ENCODE assay signal across 20 cellular contexts in the genomic region with DNA sequence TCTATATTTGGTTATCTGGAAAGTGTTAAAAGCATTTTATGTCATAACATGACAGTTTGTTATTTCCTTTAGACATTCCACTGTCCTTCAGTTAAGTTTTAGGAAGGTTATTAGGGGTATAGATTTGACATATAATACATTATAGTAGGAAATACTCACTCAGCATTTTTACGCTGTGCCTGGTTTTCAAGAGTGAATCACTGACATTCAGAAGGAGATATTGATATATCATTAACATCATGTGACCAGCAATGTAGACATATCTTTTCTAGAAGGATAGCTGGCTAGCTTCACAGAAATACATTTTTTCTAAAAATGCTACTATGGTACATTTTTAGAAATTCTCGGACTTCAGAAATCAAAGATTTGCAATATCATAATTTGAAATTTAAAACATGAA. TPM values are rescaled to one million over a fixed set of nuclear protein-coding genes. Genes with fewer than 3 reads are reported as not detected.
DNase-seq lines count a peak whose midpoint lies in the region; ATAC-seq, FAIRE-seq and TF ChIP-seq lines count a peak whose summit lies in the region.
"Had no signal": no experiment of that assay in that cellular context is flagged by ENCODE, and none has a peak within 500 bp of the region (broad histone marks: within the 10 kb centered on the region; RNA-seq: fewer than 3 reads in every experiment).

No MANE protein-coding gene starts in this region.

- no peak for TF ChIP-seq CTCF in A549 (IDR thresholded peaks at IDR 0.05)
- no peak for TF ChIP-seq CTCF in IMR-90 (conservative IDR thresholded peaks at IDR 0.05; ENCODE audit: low read depth, low read length)
- no peak for TF ChIP-seq CTCF in GM12878 (IDR thresholded peaks at IDR 0.05 in 2 of 3, conservative IDR thresholded peaks at IDR 0.05 in 1 of 3; ENCODE audit: control insufficient read depth in 2 of 3, extremely low read depth in 1 of 3, insufficient read depth in 1 of 3, low read depth in 3 of 3, low read length in 3 of 3)

- no peak for TF ChIP-seq POLR2A in A549 (IDR thresholded peaks at IDR 0.05; ENCODE audit: low read length)
- no peak for TF ChIP-seq POLR2A in IMR-90 (IDR thresholded peaks at IDR 0.05; ENCODE audit: low read depth, low read length)
- TF ChIP-seq POLR2A in GM12878 (IDR thresholded peaks at IDR 0.05; ENCODE audit: low read depth, low read length), result no peak

- H4K8ac ChIP-seq in IMR-90 (ENCODE audit: low read depth in 2 of 2, low read length in 2 of 2), result no peak overlapping the region

- H3K4me1 ChIP-seq in A549 (no peaks in the 10 kb centered on the region), IMR-90 (ENCODE audit: control insufficient read depth, insufficient read depth, low read length) (no peaks in the 10 kb centered on the region), GM12878 (ENCODE audit: control insufficient read depth, insufficient read depth, low read length) (no peaks in the 10 kb centered on the region)
- H3K4me1 ChIP-seq in effector memory CD4-positive, alpha-beta T cell (ENCODE audit: control insufficient read depth, insufficient read depth, low read length, poor library complexity, severe bottlenecking), result no peaks in the 10 kb centered on the region

- no peak for ATAC-seq in A549
- no peak for ATAC-seq in IMR-90 (ENCODE audit: low read depth)
- ATAC-seq in GM12878, result no peak
- ATAC-seq in HG03520 (IDR thresholded peaks at IDR 0.05; ENCODE audit: unreplicated experiment), result no peak

- CTCF ChIA-PET in A549 (lab: Yijun Ruan, JAX), result no interaction called here
- CTCF ChIA-PET in IMR-90 (lab: Yijun Ruan, JAX), result interaction anchor here (1.0 kb wide), 1 partner anchor 9 kb away, joined by 3 read pairs; no protein-coding TSS in a partner anchor
- CTCF ChIA-PET in GM12878 (lab: Yijun Ruan, JAX), result interaction anchor here (0.7 to 1.3 kb wide), 2 partner anchors 15 to 609 kb away, joined by 3 read pairs; no protein-coding TSS in a partner anchor

- no peak overlapping the region for H2BK5ac ChIP-seq in IMR-90 (ENCODE audit: low read depth, low read length, poor library complexity, severe bottlenecking)

- POLR2A ChIA-PET in A549 (lab: Yijun Ruan, JAX) (no interaction called here), IMR-90 (lab: Charles Lee; ENCODE audit: unreplicated experiment) (no interaction called here), GM12878 (lab: Charles Lee) (no interaction called here)

- H3K9me3 ChIP-seq in A549 (no peaks in the 10 kb centered on the region), IMR-90 (ENCODE audit: control insufficient read depth, insufficient read depth, low read length) (no peaks in the 10 kb centered on the region), GM12878 (replicated peaks; ENCODE audit: control insufficient read depth, insufficient read depth, low read length) (no peaks in the 10 kb centered on the region)
- H3K9me3 ChIP-seq in effector memory CD4-positive, alpha-beta T cell (ENCODE audit: control insufficient read depth, low read length), result no peaks in the 10 kb centered on the region
- H3K9me3 ChIP-seq: HAP-1 had no signal

- H2AK9ac ChIP-seq in IMR-90 (replicated peaks; ENCODE audit: low read depth, low read length, poor library complexity), result no peak overlapping the region

- H3K36me3 ChIP-seq in IMR-90 (ENCODE audit: control insufficient read depth, insufficient read depth, low read length) (peaks cover 3% of the 10 kb centered on the region), GM12878 (ENCODE audit: control insufficient read depth in 2 of 2, insufficient read depth in 2 of 2, low read length in 1 of 2) (peaks cover 2 to 17% of the 10 kb centered on the region in 2 experiments; a peak in 2 of 4 replicates)
- peaks cover 45% of the 10 kb centered on the region for H3K36me3 ChIP-seq in effector memory CD4-positive, alpha-beta T cell (ENCODE audit: control insufficient read depth, insufficient read depth, low read length)

- TF ChIP-seq RAD21 in A549 (conservative IDR thresholded peaks at IDR 0.05 in 1 of 2, IDR thresholded peaks at IDR 0.05 in 1 of 2) (no peak), IMR-90 (IDR thresholded peaks at IDR 0.05; ENCODE audit: low read length) (no peak), GM12878 (IDR thresholded peaks at IDR 0.05; ENCODE audit: insufficient read depth, low read depth, low read length) (no peak)

- TF ChIP-seq EP300 in A549 (IDR thresholded peaks at IDR 0.05), result no peak
- no peak for TF ChIP-seq EP300 in GM12878 (IDR thresholded peaks at IDR 0.05; ENCODE audit: borderline replicate concordance in 1 of 2, control insufficient read depth in 1 of 2, low read depth in 2 of 2, low read length in 2 of 2)

- in situ Hi-C loops in IMR-90 (cut with MboI; ENCODE audit: low sequenced_read_pairs) (no loop called here), GM12878 (cut with MboI) (no loop called here)

- H4K20me1 ChIP-seq in IMR-90 (ENCODE audit: insufficient read depth, low read length) (no peaks in the 10 kb centered on the region), GM12878 (ENCODE audit: control insufficient read depth, insufficient read depth) (no peaks in the 10 kb centered on the region)

- no TSS peak for BruUV-seq in IMR-90 (replicated peaks; lab: Mats Ljungman, UMichigan)
- BruUV-seq in GM12878 (replicated peaks; lab: Mats Ljungman, UMichigan), result no TSS peak

- no peaks in the 10 kb centered on the region for H3K9me1 ChIP-seq in IMR-90 (ENCODE audit: insufficient read depth, low read length)

- RAD21 ChIA-PET in GM12878 (lab: Charles Lee; ENCODE audit: unreplicated experiment), result no interaction called here

- no peaks in the 10 kb centered on the region; a peak in 1 of 4 replicates for H3K79me1 ChIP-seq in IMR-90 (ENCODE audit: low read depth in 1 of 2, low read length in 2 of 2)

- H2AFZ ChIP-seq in IMR-90 (replicated peaks; ENCODE audit: low read length, poor library complexity) (no peak overlapping the region), GM12878 (ENCODE audit: control insufficient read depth, low read depth, low read length) (no peak overlapping the region)

- DNase-seq in A549 (ENCODE audit: low read depth in 1 of 2, low spot score in 1 of 2), result no peak
- DNase-seq in IMR-90, result no peak
- DNase-seq in GM12878 (ENCODE audit: low read depth, low spot score), result no peak
- DNase-seq in putamen (ENCODE audit: low spot score), result no peak
- DNase-seq in effector memory CD4-positive, alpha-beta T cell, result no peak
- DNase-seq: 8988T; C1 segment of cervical spinal cord; Calu3; CD4-positive, alpha-beta memory T cell; COR-L47; DMS153; DND-41; GOT3; HFFc6 had no signal

- 96% methylated on average over 2 of the region's 2 CpGs for WGBS in A549 (ENCODE audit: missing lambda C conversion rate)
- no CpG with 5 or more reads among the region's 2 CpGs for WGBS in IMR-90 (ENCODE audit: extremely low coverage in 2 of 2, insufficient read length in 1 of 2), 2 experiments
- 95% methylated on average over 2 of the region's 2 CpGs for WGBS in GM12878 (ENCODE audit: insufficient coverage, insufficient replicate concordance, low lambda C conversion rate, missing lambda C conversion rate)

- H3K79me2 ChIP-seq in GM12878 (ENCODE audit: control insufficient read depth, insufficient read depth, low read length), result no peaks in the 10 kb centered on the region

- no peak overlapping the region for H4K5ac ChIP-seq in IMR-90 (ENCODE audit: low read depth, low read length)

- H2AK5ac ChIP-seq in IMR-90 (ENCODE audit: low read depth, low read length), result no peak overlapping the region

- no peak overlapping the region for H3K23ac ChIP-seq in IMR-90 (ENCODE audit: low read depth, low read length)

- H2BK15ac ChIP-seq in IMR-90 (ENCODE audit: low read depth, low read length), result no peak overlapping the region

- H3K4me2 ChIP-seq in A549 (no peak overlapping the region), IMR-90 (ENCODE audit: low read depth, low read length) (no peak overlapping the region), GM12878 (ENCODE audit: control insufficient read depth, insufficient read depth) (no peak overlapping the region)

- dilution Hi-C loops in IMR-90 (cut with HindIII; ENCODE audit: low sequenced_read_pairs, unreplicated experiment), result no loop called here

- H3K27ac ChIP-seq in A549 (no peak overlapping the region), IMR-90 (ENCODE audit: insufficient read depth, low read length) (no peak overlapping the region), GM12878 (ENCODE audit: control insufficient read depth, insufficient read depth) (no peak overlapping the region)
- no peak overlapping the region for H3K27ac ChIP-seq in effector memory CD4-positive, alpha-beta T cell (ENCODE audit: insufficient read depth, low read length, poor library complexity, severe bottlenecking)

- H3K14ac ChIP-seq in IMR-90 (replicated peaks; ENCODE audit: low read depth, low read length), result no peak overlapping the region

- intact Hi-C loops in IMR-90 (cut with micrococcal nuclease), result no loop called here
- intact Hi-C loops in GM12878 (cut with micrococcal nuclease; ENCODE audit: unreplicated experiment), result no loop called here

- H4K91ac ChIP-seq in IMR-90 (ENCODE audit: insufficient read depth, low read depth, low read length), result no peak overlapping the region

- H3K27me3 ChIP-seq in IMR-90 (ENCODE audit: control insufficient read depth, insufficient read depth, low read length) (no peaks in the 10 kb centered on the region), GM12878 (replicated peaks in 1 of 2; ENCODE audit: control insufficient read depth in 2 of 2, insufficient read depth in 2 of 2, low read length in 1 of 2) (no peaks in the 10 kb centered on the region)
- H3K27me3 ChIP-seq in effector memory CD4-positive, alpha-beta T cell (replicated peaks; ENCODE audit: control insufficient read depth, insufficient read depth, low read length, poor library complexity, severe bottlenecking), result no peaks in the 10 kb centered on the region

- no peak overlapping the region for H3K18ac ChIP-seq in IMR-90 (ENCODE audit: low read depth, low read length)

- no peak overlapping the region for H2BK20ac ChIP-seq in IMR-90 (ENCODE audit: low read depth, low read length)

- no peak overlapping the region for H3K4ac ChIP-seq in IMR-90 (ENCODE audit: low read depth, low read length)

- SMC1A ChIA-PET in GM12878 (lab: Charles Lee; ENCODE audit: uncharacterized antibody, unreplicated experiment), result interaction anchor here (1.0 kb wide), 1 partner anchor 665 kb away, joined by 3 read pairs; no protein-coding TSS in a partner anchor

- no peak overlapping the region for H2BK120ac ChIP-seq in IMR-90 (ENCODE audit: low read depth, low read length)

- FAIRE-seq in A549 (lab: Jason Lieb, UNC), result no peak
- peak; percentile 23 for FAIRE-seq in GM12878 (lab: Jason Lieb, UNC)
- FAIRE-seq in islet of Langerhans (lab: Jason Lieb, UNC), result peak; percentile 75
- FAIRE-seq: G401.6, GM12891, GM18507 had no signal

- H3K56ac ChIP-seq in IMR-90 (ENCODE audit: extremely low read depth, insufficient read depth, low read length), result no peak overlapping the region

- H3K4me3 ChIP-seq in A549 (no peak overlapping the region), IMR-90 (ENCODE audit: insufficient read depth, low read depth, low read length) (no peak overlapping the region), GM12878 (no peak overlapping the region)
- no peak overlapping the region for H3K4me3 ChIP-seq in effector memory CD4-positive, alpha-beta T cell (ENCODE audit: insufficient read depth, low read depth, low read length, poor library complexity, severe bottlenecking)
- H3K4me3 ChIP-seq: HAP-1 had no signal

- H3K9ac ChIP-seq in IMR-90 (ENCODE audit: low read depth, low read length) (no peak overlapping the region), GM12878 (ENCODE audit: control insufficient read depth, insufficient read depth, low read length) (no peak overlapping the region)

RNA-seq across cellular contexts. Expression of a gene that starts 57.6 kb away (rescaled TPM):
- polyA plus RNA-seq in A549 (2011; rRNA removed), result 50.4 and 54.4 TPM in 2 replicates
- 8.4 and 9.1 TPM in 2 replicates for polyA plus RNA-seq in A549 (2012; cell fraction: cytosol; rRNA removed)
- 5.4 and 7.9 TPM in 2 replicates for polyA plus RNA-seq in A549 (2012; cell fraction: nucleus; rRNA removed)
- polyA plus RNA-seq in A549 (2017; fragmentation: RNase III; extraction: RNeasy Plus Mini Kit Qiagen cat#74134 plus additional on column Dnase treatment), result 29.6 to 36.4 TPM (median 31.7 TPM) in 3 replicates
- polyA minus RNA-seq in A549 (2011; rRNA and poly(A)+ RNA removed), result 46.2 and 54.7 TPM in 2 replicates
- 73.7 and 95.5 TPM in 2 replicates for total RNA-seq in IMR-90 (2012; rRNA removed)
- 15.0 and 17.8 TPM in 2 replicates for polyA plus RNA-seq in IMR-90 (2012; rRNA removed)
- polyA plus RNA-seq in IMR-90 (2012; cell fraction: cytosol; rRNA removed), result 1.9 and 7.1 TPM in 2 replicates
- 3.5 and 13.6 TPM in 2 replicates for polyA plus RNA-seq in IMR-90 (2012; cell fraction: nucleus; rRNA removed; ENCODE audit: low replicate concordance)
- total RNA-seq in GM12878 (2013; cell fraction: nucleolus; rRNA removed), result 148 and 162 TPM in 2 replicates
- 56.0 and 69.6 TPM in 2 replicates for total RNA-seq in GM12878 (2014; rRNA removed)
- total RNA-seq in GM12878 (2014; rRNA removed; fragmentation: Illumina TruSeq; extraction: Trizol), result 97.9 and 108 TPM in 2 replicates
- 73.7 and 82.1 TPM in 2 replicates for total RNA-seq in GM12878 (2021)
- polyA plus RNA-seq in GM12878 (2011; ENCODE audit: low read depth), result 21.2 TPM
- 76.2 and 99.1 TPM in 2 replicates for polyA plus RNA-seq in GM12878 (2011; rRNA removed)
- polyA plus RNA-seq in GM12878 (2011; cell fraction: cytosol; rRNA removed), result 21.3 and 21.4 TPM in 2 replicates
- 56.6 and 57.4 TPM in 2 replicates for polyA plus RNA-seq in GM12878 (2011; cell fraction: nucleus; rRNA removed)
- polyA plus RNA-seq in GM12878 (2012), result 20.7 and 31.2 TPM in 2 replicates
- polyA plus RNA-seq in GM12878 (2014; fragmentation: Illumina TruSeq; extraction: Trizol), result 82.6 and 85.2 TPM in 2 replicates
- polyA plus RNA-seq in GM12878 (2014; fragmentation: Nextera tagmentation; extraction: Ambion mirVana), result 10 to 100 TPM; 14.7 to 22.1 TPM
- 44.1 and 54.5 TPM in 2 replicates for polyA plus RNA-seq in GM12878 (2014; rRNA removed)
- polyA plus RNA-seq in GM12878 (2016; fragmentation: Nextera tagmentation; extraction: Ambion mirVana), result 10 to 100 TPM; 56.3 to 62.3 TPM
- 102 and 149 TPM in 2 replicates for polyA minus RNA-seq in GM12878 (2011; rRNA and poly(A)+ RNA removed)
- 38.0 and 58.4 TPM in 2 replicates for polyA minus RNA-seq in GM12878 (2011; cell fraction: cytosol; rRNA and poly(A)+ RNA removed)
- 74.7 and 120 TPM in 2 replicates for polyA minus RNA-seq in GM12878 (2011; cell fraction: nucleus; rRNA and poly(A)+ RNA removed)
